Comparison of ENCODE assay signal across 1 cellular context in genomic region chr6:328924-329323, GRCh38.
TF ChIP-seq lines count a peak whose summit lies in the region.

No MANE protein-coding gene starts in this region.

TF ChIP-seq in HepG2, 621 proteins besides CTCF, POLR2A, EP300 and RAD21 (continued from another document):
- TF ChIP-seq ZNF720 (CRISPR knock-in tag; IDR thresholded peaks at IDR 0.05), result no peak
